10 cellular contexts compared by ENCODE assay signal in genomic region chr17:34575182-34575581, GRCh38. TPM values are rescaled to one million over a fixed set of nuclear protein-coding genes. Genes with fewer than 3 reads are reported as not detected.
"Had no signal": no experiment of that assay in that cellular context is flagged by ENCODE, and none has a peak within 500 bp of the region (broad histone marks: within the 10 kb centered on the region; RNA-seq: fewer than 3 reads in every experiment).

No MANE protein-coding gene starts in this region.

- H3K27ac ChIP-seq: GM23248 had no signal

- H3K4me3 Mint-ChIP-seq: GM23338, H9, HFFc6 had no signal

- H3K9me3 ChIP-seq: HAP-1 had no signal

- H3K4me3 ChIP-seq: GM23248, GM23338, HAP-1 had no signal

- H3K9me3 Mint-ChIP-seq: GM23338, HFFc6 had no signal

- H3K4me1 ChIP-seq: HAP-1 had no signal

- H3K36me3 ChIP-seq: HAP-1 had no signal

- H3K27ac Mint-ChIP-seq: GM23338, H9, HFFc6 had no signal

- DNase-seq: GM23248, GOT3, H7, H9, HCEC 1CT, HFFc6 had no signal

- FAIRE-seq: H1, H54 had no signal

RNA-seq across cellular contexts. Expression of gene TMEM132E, which starts 4.2 kb away (rescaled TPM):
- total RNA-seq: HFFc6 had no signal
